In genomic region chr5:73565166-73565968, GRCh38 we compare ENCODE assay signal across 1 cellular context.
TF ChIP-seq lines count a peak whose summit lies in the region.

Gene ANKRA2, minus strand, starts transcription at chr5:73565639. Its CDS starts 2,758 bp downstream, at chr5:73562881.
A gene with protein sequence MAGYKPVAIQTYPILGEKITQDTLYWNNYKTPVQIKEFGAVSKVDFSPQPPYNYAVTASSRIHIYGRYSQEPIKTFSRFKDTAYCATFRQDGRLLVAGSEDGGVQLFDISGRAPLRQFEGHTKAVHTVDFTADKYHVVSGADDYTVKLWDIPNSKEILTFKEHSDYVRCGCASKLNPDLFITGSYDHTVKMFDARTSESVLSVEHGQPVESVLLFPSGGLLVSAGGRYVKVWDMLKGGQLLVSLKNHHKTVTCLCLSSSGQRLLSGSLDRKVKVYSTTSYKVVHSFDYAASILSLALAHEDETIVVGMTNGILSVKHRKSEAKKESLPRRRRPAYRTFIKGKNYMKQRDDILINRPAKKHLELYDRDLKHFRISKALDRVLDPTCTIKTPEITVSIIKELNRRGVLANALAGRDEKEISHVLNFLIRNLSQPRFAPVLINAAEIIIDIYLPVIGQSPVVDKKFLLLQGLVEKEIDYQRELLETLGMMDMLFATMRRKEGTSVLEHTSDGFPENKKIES (plus strand): TSS chr5:73565743. CDS start chr5:73567345, 1,602 bp downstream.

TF ChIP-seq in HepG2, 621 proteins besides CTCF, POLR2A, EP300 and RAD21 (continued from another document and continues in another):
- peak; percentile 86 for TF ChIP-seq ZNF574 (CRISPR knock-in tag; IDR thresholded peaks at IDR 0.05)
- TF ChIP-seq, protein P1, sequence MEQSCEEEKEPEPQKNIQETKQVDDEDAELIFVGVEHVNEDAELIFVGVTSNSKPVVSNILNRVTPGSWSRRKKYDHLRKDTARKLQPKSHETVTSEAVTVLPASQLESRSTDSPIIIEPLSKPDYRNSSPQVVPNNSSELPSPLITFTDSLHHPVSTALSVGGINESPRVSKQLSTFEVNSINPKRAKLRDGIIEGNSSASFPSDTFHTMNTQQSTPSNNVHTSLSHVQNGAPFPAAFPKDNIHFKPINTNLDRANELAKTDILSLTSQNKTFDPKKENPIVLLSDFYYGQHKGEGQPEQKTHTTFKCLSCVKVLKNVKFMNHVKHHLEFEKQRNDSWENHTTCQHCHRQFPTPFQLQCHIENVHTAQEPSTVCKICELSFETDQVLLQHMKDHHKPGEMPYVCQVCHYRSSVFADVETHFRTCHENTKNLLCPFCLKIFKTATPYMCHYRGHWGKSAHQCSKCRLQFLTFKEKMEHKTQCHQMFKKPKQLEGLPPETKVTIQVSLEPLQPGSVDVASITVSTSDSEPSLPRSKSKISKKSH (CRISPR knock-in tag; IDR thresholded peaks at IDR 0.05; ENCODE audit: borderline replicate concordance) = peak; percentile 21; the same call in 1 of the 2 replicates
- no peak for TF ChIP-seq ATF7 (IDR thresholded peaks at IDR 0.05)
- TF ChIP-seq ATF7 (CRISPR knock-in tag; IDR thresholded peaks at IDR 0.05) = 0 out of 2 replicates have a peak, but pooled peaks have one; percentile 44
- no peak for TF ChIP-seq CC2D1A (CRISPR knock-in tag; IDR thresholded peaks at IDR 0.05)
- TF ChIP-seq CEBPB (IDR thresholded peaks at IDR 0.05; ENCODE audit: borderline replicate concordance, low read depth, low read length) = no peak
- TF ChIP-seq ZNF720 (CRISPR knock-in tag; IDR thresholded peaks at IDR 0.05) = no peak
- no peak for TF ChIP-seq PAWR (CRISPR knock-in tag; IDR thresholded peaks at IDR 0.05; ENCODE audit: borderline replicate concordance)
- TF ChIP-seq KDM3A (CRISPR knock-in tag; IDR thresholded peaks at IDR 0.05; ENCODE audit: low read depth) = no peak
- TF ChIP-seq NFIB (CRISPR knock-in tag; IDR thresholded peaks at IDR 0.05; ENCODE audit: borderline replicate concordance) = no peak
- no peak for TF ChIP-seq GLI4 (CRISPR knock-in tag; IDR thresholded peaks at IDR 0.05; ENCODE audit: borderline replicate concordance)
- no peak for TF ChIP-seq REXO4 (CRISPR knock-in tag; IDR thresholded peaks at IDR 0.05; ENCODE audit: borderline replicate concordance)
- TF ChIP-seq, protein P2, sequence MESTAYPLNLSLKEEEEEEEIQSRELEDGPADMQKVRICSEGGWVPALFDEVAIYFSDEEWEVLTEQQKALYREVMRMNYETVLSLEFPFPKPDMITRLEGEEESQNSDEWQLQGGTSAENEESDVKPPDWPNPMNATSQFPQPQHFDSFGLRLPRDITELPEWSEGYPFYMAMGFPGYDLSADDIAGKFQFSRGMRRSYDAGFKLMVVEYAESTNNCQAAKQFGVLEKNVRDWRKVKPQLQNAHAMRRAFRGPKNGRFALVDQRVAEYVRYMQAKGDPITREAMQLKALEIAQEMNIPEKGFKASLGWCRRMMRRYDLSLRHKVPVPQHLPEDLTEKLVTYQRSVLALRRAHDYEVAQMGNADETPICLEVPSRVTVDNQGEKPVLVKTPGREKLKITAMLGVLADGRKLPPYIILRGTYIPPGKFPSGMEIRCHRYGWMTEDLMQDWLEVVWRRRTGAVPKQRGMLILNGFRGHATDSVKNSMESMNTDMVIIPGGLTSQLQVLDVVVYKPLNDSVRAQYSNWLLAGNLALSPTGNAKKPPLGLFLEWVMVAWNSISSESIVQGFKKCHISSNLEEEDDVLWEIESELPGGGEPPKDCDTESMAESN (CRISPR knock-in tag; conservative IDR thresholded peaks at IDR 0.05) = no peak
- TF ChIP-seq ZNF335 (CRISPR knock-in tag; IDR thresholded peaks at IDR 0.05) = peak; percentile 71; the same call in 1 of the 2 replicates
- TF ChIP-seq GABPA (IDR thresholded peaks at IDR 0.05; ENCODE audit: low read depth, low read length) = peak; percentile 62
- TF ChIP-seq GABPA (CRISPR knock-in tag; IDR thresholded peaks at IDR 0.05; ENCODE audit: low read depth) = peak; percentile 90
- TF ChIP-seq ZSCAN29 (CRISPR knock-in tag; conservative IDR thresholded peaks at IDR 0.05) = 0 out of 2 replicates have a peak, but pooled peaks have one; percentile 67
- TF ChIP-seq, protein P3, sequence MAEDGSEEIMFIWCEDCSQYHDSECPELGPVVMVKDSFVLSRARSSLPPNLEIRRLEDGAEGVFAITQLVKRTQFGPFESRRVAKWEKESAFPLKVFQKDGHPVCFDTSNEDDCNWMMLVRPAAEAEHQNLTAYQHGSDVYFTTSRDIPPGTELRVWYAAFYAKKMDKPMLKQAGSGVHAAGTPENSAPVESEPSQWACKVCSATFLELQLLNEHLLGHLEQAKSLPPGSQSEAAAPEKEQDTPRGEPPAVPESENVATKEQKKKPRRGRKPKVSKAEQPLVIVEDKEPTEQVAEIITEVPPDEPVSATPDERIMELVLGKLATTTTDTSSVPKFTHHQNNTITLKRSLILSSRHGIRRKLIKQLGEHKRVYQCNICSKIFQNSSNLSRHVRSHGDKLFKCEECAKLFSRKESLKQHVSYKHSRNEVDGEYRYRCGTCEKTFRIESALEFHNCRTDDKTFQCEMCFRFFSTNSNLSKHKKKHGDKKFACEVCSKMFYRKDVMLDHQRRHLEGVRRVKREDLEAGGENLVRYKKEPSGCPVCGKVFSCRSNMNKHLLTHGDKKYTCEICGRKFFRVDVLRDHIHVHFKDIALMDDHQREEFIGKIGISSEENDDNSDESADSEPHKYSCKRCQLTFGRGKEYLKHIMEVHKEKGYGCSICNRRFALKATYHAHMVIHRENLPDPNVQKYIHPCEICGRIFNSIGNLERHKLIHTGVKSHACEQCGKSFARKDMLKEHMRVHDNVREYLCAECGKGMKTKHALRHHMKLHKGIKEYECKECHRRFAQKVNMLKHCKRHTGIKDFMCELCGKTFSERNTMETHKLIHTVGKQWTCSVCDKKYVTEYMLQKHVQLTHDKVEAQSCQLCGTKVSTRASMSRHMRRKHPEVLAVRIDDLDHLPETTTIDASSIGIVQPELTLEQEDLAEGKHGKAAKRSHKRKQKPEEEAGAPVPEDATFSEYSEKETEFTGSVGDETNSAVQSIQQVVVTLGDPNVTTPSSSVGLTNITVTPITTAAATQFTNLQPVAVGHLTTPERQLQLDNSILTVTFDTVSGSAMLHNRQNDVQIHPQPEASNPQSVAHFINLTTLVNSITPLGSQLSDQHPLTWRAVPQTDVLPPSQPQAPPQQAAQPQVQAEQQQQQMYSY (CRISPR knock-in tag; IDR thresholded peaks at IDR 0.05) = no peak; the same call in 1 of the 2 replicates
- TF ChIP-seq SRSF4 (IDR thresholded peaks at IDR 0.05; ENCODE audit: low read depth, low read length, poor library complexity, severe bottlenecking) = no peak
- TF ChIP-seq ATF4 (CRISPR knock-in tag; IDR thresholded peaks at IDR 0.05) = no peak
- no peak for TF ChIP-seq MEIS1 (CRISPR knock-in tag; IDR thresholded peaks at IDR 0.05; ENCODE audit: borderline replicate concordance)
- no peak for TF ChIP-seq ZNF136 (CRISPR knock-in tag; IDR thresholded peaks at IDR 0.05; ENCODE audit: low read depth)
- TF ChIP-seq ZNF430 (CRISPR knock-in tag; IDR thresholded peaks at IDR 0.05) = 0 out of 2 replicates have a peak, but pooled peaks have one; percentile 25
- TF ChIP-seq ATM (IDR thresholded peaks at IDR 0.05; ENCODE audit: borderline replicate concordance) = no peak
- peak; percentile 79; the same call in 1 of the 2 replicates for TF ChIP-seq FOXK1 (CRISPR knock-in tag; IDR thresholded peaks at IDR 0.05; ENCODE audit: borderline replicate concordance, low read depth)
- TF ChIP-seq ZNF263 (CRISPR knock-in tag; IDR thresholded peaks at IDR 0.05) = no peak; the same call in 1 of the 2 replicates
- TF ChIP-seq, protein P4, sequence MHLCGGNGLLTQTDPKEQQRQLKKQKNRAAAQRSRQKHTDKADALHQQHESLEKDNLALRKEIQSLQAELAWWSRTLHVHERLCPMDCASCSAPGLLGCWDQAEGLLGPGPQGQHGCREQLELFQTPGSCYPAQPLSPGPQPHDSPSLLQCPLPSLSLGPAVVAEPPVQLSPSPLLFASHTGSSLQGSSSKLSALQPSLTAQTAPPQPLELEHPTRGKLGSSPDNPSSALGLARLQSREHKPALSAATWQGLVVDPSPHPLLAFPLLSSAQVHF (CRISPR knock-in tag; IDR thresholded peaks at IDR 0.05) = no peak
- peak; percentile 48; the same call in 1 of the 2 replicates for TF ChIP-seq RELA (CRISPR knock-in tag; IDR thresholded peaks at IDR 0.05)
- no peak for TF ChIP-seq ZNF773 (CRISPR knock-in tag; IDR thresholded peaks at IDR 0.05; ENCODE audit: borderline replicate concordance)
- TF ChIP-seq ZFP36L1 (CRISPR knock-in tag; IDR thresholded peaks at IDR 0.05) = no peak
- no peak; the same call in 1 of the 2 replicates for TF ChIP-seq ZNF205 (CRISPR knock-in tag; IDR thresholded peaks at IDR 0.05)
- TF ChIP-seq IKZF4 (CRISPR knock-in tag; IDR thresholded peaks at IDR 0.05; ENCODE audit: borderline replicate concordance, low read depth, not compliant biosample characterization) = no peak
- peak; percentile 99 for TF ChIP-seq ZFY (CRISPR knock-in tag; IDR thresholded peaks at IDR 0.05)
- TF ChIP-seq THRA (CRISPR knock-in tag; IDR thresholded peaks at IDR 0.05; ENCODE audit: borderline replicate concordance) = 0 out of 2 replicates have a peak, but pooled peaks have one; percentile 74
- peak; percentile 19; the same call in 1 of the 2 replicates for TF ChIP-seq RFXAP (CRISPR knock-in tag; IDR thresholded peaks at IDR 0.05; ENCODE audit: borderline replicate concordance)
- TF ChIP-seq, protein P5, sequence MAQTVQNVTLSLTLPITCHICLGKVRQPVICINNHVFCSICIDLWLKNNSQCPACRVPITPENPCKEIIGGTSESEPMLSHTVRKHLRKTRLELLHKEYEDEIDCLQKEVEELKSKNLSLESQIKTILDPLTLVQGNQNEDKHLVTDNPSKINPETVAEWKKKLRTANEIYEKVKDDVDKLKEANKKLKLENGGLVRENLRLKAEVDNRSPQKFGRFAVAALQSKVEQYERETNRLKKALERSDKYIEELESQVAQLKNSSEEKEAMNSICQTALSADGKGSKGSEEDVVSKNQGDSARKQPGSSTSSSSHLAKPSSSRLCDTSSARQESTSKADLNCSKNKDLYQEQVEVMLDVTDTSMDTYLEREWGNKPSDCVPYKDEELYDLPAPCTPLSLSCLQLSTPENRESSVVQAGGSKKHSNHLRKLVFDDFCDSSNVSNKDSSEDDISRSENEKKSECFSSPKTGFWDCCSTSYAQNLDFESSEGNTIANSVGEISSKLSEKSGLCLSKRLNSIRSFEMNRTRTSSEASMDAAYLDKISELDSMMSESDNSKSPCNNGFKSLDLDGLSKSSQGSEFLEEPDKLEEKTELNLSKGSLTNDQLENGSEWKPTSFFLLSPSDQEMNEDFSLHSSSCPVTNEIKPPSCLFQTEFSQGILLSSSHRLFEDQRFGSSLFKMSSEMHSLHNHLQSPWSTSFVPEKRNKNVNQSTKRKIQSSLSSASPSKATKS (CRISPR knock-in tag; IDR thresholded peaks at IDR 0.05) = no peak
- no peak for TF ChIP-seq NPAS2 (CRISPR knock-in tag; IDR thresholded peaks at IDR 0.05; ENCODE audit: borderline replicate concordance)
- no peak for TF ChIP-seq JDP2 (CRISPR knock-in tag; IDR thresholded peaks at IDR 0.05; ENCODE audit: borderline replicate concordance)
- TF ChIP-seq SP1 (IDR thresholded peaks at IDR 0.05) = no peak
- TF ChIP-seq SP1 (CRISPR knock-in tag; IDR thresholded peaks at IDR 0.05) = peak; percentile 74
- peak; percentile 81 for TF ChIP-seq ZNF709 (CRISPR knock-in tag; IDR thresholded peaks at IDR 0.05)
- peak; percentile 40; the same call in 1 of the 2 replicates for TF ChIP-seq ZNF556 (CRISPR knock-in tag; IDR thresholded peaks at IDR 0.05; ENCODE audit: borderline replicate concordance)
- no peak for TF ChIP-seq TOE1 (CRISPR knock-in tag; IDR thresholded peaks at IDR 0.05)
